27 cellular contexts compared by ENCODE assay signal in genomic region chr5:7420506-7421280, GRCh38. TPM values are rescaled to one million over a fixed set of nuclear protein-coding genes. Genes with fewer than 3 reads are reported as not detected.
A peak's percentile ranks its signal among the peaks of the same experiment; 100 is the strongest.
DNase-seq lines count a peak whose midpoint lies in the region; ATAC-seq and TF ChIP-seq lines count a peak whose summit lies in the region.
"Had no signal": no experiment of that assay in that cellular context is flagged by ENCODE, and none has a peak within 500 bp of the region (broad histone marks: within the 10 kb centered on the region; RNA-seq: fewer than 3 reads in every experiment).

No MANE protein-coding gene starts in this region.

- H3K4me1 ChIP-seq in trophoblast cell (ENCODE audit: control insufficient read depth in 1 of 2, insufficient read depth in 2 of 2, low read length in 2 of 2) = peaks cover 8 to 19% of the 10 kb centered on the region in 2 experiments
- H3K4me1 ChIP-seq: BE2C had no signal

- peak overlapping the region; percentile 4 for H3K4me2 ChIP-seq in trophoblast cell (ENCODE audit: low read length)

- H3K4me3 ChIP-seq in trophoblast cell (ENCODE audit: low read depth, low read length) = no peak overlapping the region
- H3K4me3 ChIP-seq: GM12878, SK-N-MC, transverse colon had no signal

- no peak overlapping the region for H4K91ac ChIP-seq in trophoblast cell (ENCODE audit: low read depth, low read length)

- H3K27me3 ChIP-seq in trophoblast cell (ENCODE audit: insufficient read depth, low read length) = no peaks in the 10 kb centered on the region
- no peaks in the 10 kb centered on the region for H3K27me3 ChIP-seq in CD4-positive, alpha-beta T cell (ENCODE audit: control insufficient read depth, insufficient read depth, low read length)
- H3K27me3 ChIP-seq: BE2C, brain microvascular endothelial cell, transverse colon had no signal

- ATAC-seq in CD4-positive, alpha-beta T cell (ENCODE audit: poor library complexity) = no peak
- ATAC-seq in stimulated activated effector memory CD8-positive, alpha-beta T cell treated with anti-CD3 and anti-CD28 coated beads, Interleukin-12 subunit alpha, Interleukin-12 subunit beta, amount 100 ng/mL, for 72 hours = no peak
- ATAC-seq: GM12878; stimulated activated naive CD8-positive, alpha-beta T cell treated with anti-CD3 and anti-CD28 coated beads, Interleukin-15, amount 100 ng/mL, for 72 hours had no signal

- H2AK5ac ChIP-seq in trophoblast cell (ENCODE audit: low read length) = no peak overlapping the region

- H3K23ac ChIP-seq in trophoblast cell (ENCODE audit: low read length) = no peak overlapping the region

- TF ChIP-seq CTCF in brain (conservative IDR thresholded peaks at IDR 0.05) = no peak
- TF ChIP-seq CTCF in CD4-positive, alpha-beta T cell (IDR thresholded peaks at IDR 0.05) = no peak

- no peak overlapping the region for H3K18ac ChIP-seq in trophoblast cell (ENCODE audit: low read length)

- CTCF ChIA-PET in CD4-positive, alpha-beta T cell (lab: Charles Lee) = no interaction called here

- H4K8ac ChIP-seq in trophoblast cell (ENCODE audit: low read depth, low read length) = no peak overlapping the region

- peak overlapping the region in 4 of 5 experiments; percentile 5 to 69 (median 22) for H3K27ac Mint-ChIP-seq in brain
- H3K27ac Mint-ChIP-seq in CD4-positive, alpha-beta T cell = no peak overlapping the region
- no peak overlapping the region for H3K27ac Mint-ChIP-seq in stimulated activated effector memory CD8-positive, alpha-beta T cell treated with anti-CD3 and anti-CD28 coated beads, Interleukin-12 subunit alpha, Interleukin-12 subunit beta, amount 100 ng/mL, for 72 hours
- H3K27ac Mint-ChIP-seq: activated naive CD8-positive, alpha-beta T cell; activated T-helper 2 cell treated with anti-CD3 and anti-CD28 coated beads, Interferon-gamma antibody, Interleukin-2, Interleukin-4, amounts not matched to agents 10 μg/mL and 5 μg/mL and 100 μg/mL, durations not matched to agents 14 hours and 24 hours and 36 hours; stimulated activated naive CD8-positive, alpha-beta T cell treated with anti-CD3 and anti-CD28 coated beads, Interleukin-15, amount 100 ng/mL, for 72 hours had no signal

- H3K9ac ChIP-seq in trophoblast cell (ENCODE audit: low read length) = no peak overlapping the region

- peak overlapping the region; percentile 31 to 77 (median 57) for H3K4me3 Mint-ChIP-seq in brain
- no peak overlapping the region for H3K4me3 Mint-ChIP-seq in CD4-positive, alpha-beta T cell
- H3K4me3 Mint-ChIP-seq in stimulated activated effector memory CD8-positive, alpha-beta T cell treated with anti-CD3 and anti-CD28 coated beads, Interleukin-12 subunit alpha, Interleukin-12 subunit beta, amount 100 ng/mL, for 72 hours = no peak overlapping the region
- H3K4me3 Mint-ChIP-seq: activated naive CD8-positive, alpha-beta T cell; stimulated activated naive CD8-positive, alpha-beta T cell treated with anti-CD3 and anti-CD28 coated beads, Interleukin-15, amount 100 ng/mL, for 72 hours had no signal

- no peak overlapping the region for H4K12ac ChIP-seq in trophoblast cell (ENCODE audit: low read depth, low read length)

- no CpG with 5 or more reads among the region's 10 CpGs for WGBS in trophoblast cell (ENCODE audit: extremely low coverage, insufficient coverage, insufficient read length)

- H3K9me3 Mint-ChIP-seq in brain = no peaks in the 10 kb centered on the region
- H3K9me3 Mint-ChIP-seq in CD4-positive, alpha-beta T cell = no peaks in the 10 kb centered on the region
- H3K9me3 Mint-ChIP-seq in stimulated activated effector memory CD8-positive, alpha-beta T cell treated with anti-CD3 and anti-CD28 coated beads, Interleukin-12 subunit alpha, Interleukin-12 subunit beta, amount 100 ng/mL, for 72 hours = peaks cover 4% of the 10 kb centered on the region
- H3K9me3 Mint-ChIP-seq: activated T-helper 2 cell treated with anti-CD3 and anti-CD28 coated beads, Interferon-gamma antibody, Interleukin-2, Interleukin-4, amounts not matched to agents 10 μg/mL and 5 μg/mL and 100 μg/mL, durations not matched to agents 14 hours and 24 hours and 36 hours had no signal

- no peaks in the 10 kb centered on the region for H3K36me3 Mint-ChIP-seq in brain
- no peaks in the 10 kb centered on the region for H3K36me3 Mint-ChIP-seq in CD4-positive, alpha-beta T cell (ENCODE audit: low read depth)
- no peaks in the 10 kb centered on the region for H3K36me3 Mint-ChIP-seq in stimulated activated effector memory CD8-positive, alpha-beta T cell treated with anti-CD3 and anti-CD28 coated beads, Interleukin-12 subunit alpha, Interleukin-12 subunit beta, amount 100 ng/mL, for 72 hours
- H3K36me3 Mint-ChIP-seq: activated naive CD8-positive, alpha-beta T cell had no signal

- no peak overlapping the region for H3K14ac ChIP-seq in trophoblast cell (ENCODE audit: low read length)

- H2BK5ac ChIP-seq in trophoblast cell (ENCODE audit: low read depth, low read length, poor library complexity) = no peak overlapping the region

- no peak overlapping the region for H2BK12ac ChIP-seq in trophoblast cell (ENCODE audit: low read length)

- peaks cover 46% of the 10 kb centered on the region for H3K4me1 Mint-ChIP-seq in brain
- H3K4me1 Mint-ChIP-seq in CD4-positive, alpha-beta T cell (ENCODE audit: low read depth) = no peaks in the 10 kb centered on the region
- no peaks in the 10 kb centered on the region for H3K4me1 Mint-ChIP-seq in stimulated activated effector memory CD8-positive, alpha-beta T cell treated with anti-CD3 and anti-CD28 coated beads, Interleukin-12 subunit alpha, Interleukin-12 subunit beta, amount 100 ng/mL, for 72 hours
- H3K4me1 Mint-ChIP-seq: stimulated activated naive CD8-positive, alpha-beta T cell treated with anti-CD3 and anti-CD28 coated beads, Interleukin-15, amount 100 ng/mL, for 72 hours had no signal

- no peak overlapping the region for H3K27ac ChIP-seq in trophoblast cell (ENCODE audit: low read depth, low read length)
- H3K27ac ChIP-seq in CD4-positive, alpha-beta T cell (ENCODE audit: low read depth, low read length) = no peak overlapping the region
- H3K27ac ChIP-seq: brain microvascular endothelial cell, RWPE1, SK-N-MC, transverse colon had no signal

- DNase-seq in ELF-1 (ENCODE audit: low read depth, low spot score) (peak; percentile 67), iPS-NIHi7 (ENCODE audit: extremely low spot score) (peak; percentile 59), trophoblast cell (no peak), NCI-H1694 treated with DMSO at 0.1 percent for 48 hours (lab: John Stamatoyannopoulos, UW) (no peak), cerebellar nuclear complex (lab: John Stamatoyannopoulos, UW) (no peak)
- no peak for DNase-seq in CD4-positive, alpha-beta T cell
- no peak for DNase-seq in stimulated activated effector memory CD8-positive, alpha-beta T cell treated with anti-CD3 and anti-CD28 coated beads, Interleukin-12 subunit alpha, Interleukin-12 subunit beta, amount 100 ng/mL, for 72 hours (ENCODE audit: low spot score in 2 of 2)
- DNase-seq: activated CD4-positive, alpha-beta T cell treated with anti-CD3 and anti-CD28 coated beads, Interleukin-2, amount 50 U/mL, for 1 hour; activated CD8-positive, alpha-beta memory T cell treated with anti-CD3 and anti-CD28 coated beads, Interleukin-2, amount 50 U/mL, for 4 hours; BE2C; brain microvascular endothelial cell; DMS79; NCI-H1105; NCI-H2081; stimulated activated CD4-positive, alpha-beta T cell treated with anti-CD3 and anti-CD28 coated beads, Interleukin-4, amount 100 ng/mL, for 24 hours; stimulated activated naive CD8-positive, alpha-beta T cell treated with anti-CD3 and anti-CD28 coated beads, Interleukin-15, amount 100 ng/mL, for 72 hours; T-helper 2 cell; transverse colon had no signal

- H3K9me3 ChIP-seq in trophoblast cell (ENCODE audit: insufficient read depth, low read depth, low read length) = no peaks in the 10 kb centered on the region
- H3K9me3 ChIP-seq in CD4-positive, alpha-beta T cell (ENCODE audit: control insufficient read depth, low read length) = no peaks in the 10 kb centered on the region
- H3K9me3 ChIP-seq: BE2C, transverse colon had no signal

- no peak overlapping the region for H3K4ac ChIP-seq in trophoblast cell (ENCODE audit: low read depth, low read length)

- no peaks in the 10 kb centered on the region for H3K36me3 ChIP-seq in trophoblast cell (ENCODE audit: control insufficient read depth in 1 of 2, insufficient read depth in 2 of 2, low read length in 2 of 2)
- H3K36me3 ChIP-seq: BE2C, brain microvascular endothelial cell, transverse colon had no signal

- H2AFZ ChIP-seq in trophoblast cell (ENCODE audit: insufficient read depth, low read length, poor library complexity) = no peak overlapping the region

- peaks cover 7% of the 10 kb centered on the region for H3K27me3 Mint-ChIP-seq in brain
- peaks cover 28% of the 10 kb centered on the region for H3K27me3 Mint-ChIP-seq in CD4-positive, alpha-beta T cell

- H2BK120ac ChIP-seq in trophoblast cell (ENCODE audit: insufficient read depth, low read length, poor library complexity) = no peak overlapping the region

- H3K79me2 ChIP-seq in trophoblast cell (ENCODE audit: control insufficient read depth, insufficient read depth, low read length, poor library complexity) = no peaks in the 10 kb centered on the region

- intact Hi-C loops in CD4-positive, alpha-beta T cell (cut with DNase I, micrococcal nuclease) = no loop called here

- H3K79me1 ChIP-seq in trophoblast cell (ENCODE audit: low read length) = peaks cover 1% of the 10 kb centered on the region

- POLR2A ChIA-PET in CD4-positive, alpha-beta T cell (lab: Charles Lee) = no interaction called here

RNA-seq across cellular contexts. Expression of gene ADCY2, which starts 24.8 kb away (rescaled TPM):
- 85.6 TPM for polyA plus RNA-seq in brain (ENCODE audit: insufficient read depth, low read depth, low replicate concordance)
- polyA plus RNA-seq in trophoblast cell (2013) = 2.0 and 2.9 TPM in 2 replicates
- not detected for total RNA-seq in CD4-positive, alpha-beta T cell
- total RNA-seq: activated T-helper 2 cell treated with anti-CD3 and anti-CD28 coated beads, Interferon-gamma antibody, Interleukin-2, Interleukin-4, amounts not matched to agents 10 μg/mL and 5 μg/mL and 100 μg/mL, durations not matched to agents 14 hours and 24 hours and 36 hours; glomerular endothelial cell; NCI-H460; renal cortical epithelial cell had no signal

Comparison
In these comparisons a context has a peak if more than half of its experiments do, and no peak if none do; other contexts are left out.
1. DNase-seq: peak in ELF-1 (single experiment) and iPS-NIHi7 (single experiment); none in trophoblast cell (0 of 2), NCI-H1694 treated with DMSO at 0.1 percent for 48 hours (single experiment), CD4-positive, alpha-beta T cell (0 of 10), cerebellar nuclear complex (0 of 2) and stimulated activated effector memory CD8-positive, alpha-beta T cell treated with anti-CD3 and anti-CD28 coated beads, Interleukin-12 subunit alpha, Interleukin-12 subunit beta, amount 100 ng/mL, for 72 hours (0 of 2).
2. H3K27ac Mint-ChIP-seq: peak in brain (4 of 5); none in CD4-positive, alpha-beta T cell (single experiment) and stimulated activated effector memory CD8-positive, alpha-beta T cell treated with anti-CD3 and anti-CD28 coated beads, Interleukin-12 subunit alpha, Interleukin-12 subunit beta, amount 100 ng/mL, for 72 hours (single experiment).
3. H3K4me3 Mint-ChIP-seq: peak in brain (5 of 5); none in CD4-positive, alpha-beta T cell (single experiment) and stimulated activated effector memory CD8-positive, alpha-beta T cell treated with anti-CD3 and anti-CD28 coated beads, Interleukin-12 subunit alpha, Interleukin-12 subunit beta, amount 100 ng/mL, for 72 hours (single experiment).